1 cellular context compared by ENCODE assay signal in genomic region chr6:166825553-166826145, GRCh38.
TF ChIP-seq lines count a peak whose summit lies in the region.

No MANE protein-coding gene starts in this region.

TF ChIP-seq in WTC11, 78 proteins besides CTCF, POLR2A, EP300 and RAD21 (continued from another document):
- TF ChIP-seq AR (CRISPR knock-in tag; IDR thresholded peaks at IDR 0.05) (no peak), ATF2 (CRISPR knock-in tag; IDR thresholded peaks at IDR 0.05; ENCODE audit: borderline replicate concordance, low read depth) (no peak), ZBTB21 (CRISPR knock-in tag; IDR thresholded peaks at IDR 0.05; ENCODE audit: borderline replicate concordance) (no peak), NFE2L1 (CRISPR knock-in tag; IDR thresholded peaks at IDR 0.05) (no peak), MXD4 (CRISPR knock-in tag; IDR thresholded peaks at IDR 0.05; ENCODE audit: borderline replicate concordance) (no peak), GTF2I (CRISPR knock-in tag; conservative IDR thresholded peaks at IDR 0.05) (no peak), ZNF121 (CRISPR knock-in tag; IDR thresholded peaks at IDR 0.05) (no peak), E2F1 (CRISPR knock-in tag; IDR thresholded peaks at IDR 0.05) (no peak), NFATC4 (CRISPR knock-in tag; IDR thresholded peaks at IDR 0.05) (no peak), ZNF416 (CRISPR knock-in tag; IDR thresholded peaks at IDR 0.05) (no peak)
